ENCODE assay signal across 22 cellular contexts in genomic region chr10:14163374-14164125, GRCh38.
DNase-seq lines count a peak whose midpoint lies in the region; ATAC-seq and TF ChIP-seq lines count a peak whose summit lies in the region.
"Had no signal": no experiment of that assay in that cellular context is flagged by ENCODE, and none has a peak within 500 bp of the region (broad histone marks: within the 10 kb centered on the region; RNA-seq: fewer than 3 reads in every experiment).

No MANE protein-coding gene starts in this region.

- no peak overlapping the region for H3K4me2 ChIP-seq in osteoblast (ENCODE audit: insufficient read depth, low read length)

- H2AFZ ChIP-seq in osteoblast (ENCODE audit: low read length): peak overlapping the region; percentile 25

- H3K4me3 ChIP-seq in osteoblast (ENCODE audit: insufficient read depth, low read length): no peak overlapping the region
- H3K4me3 ChIP-seq: MG63, right atrium auricular region had no signal

- no peaks in the 10 kb centered on the region for H3K36me3 ChIP-seq in osteoblast (ENCODE audit: insufficient read depth, low read length)
- H3K36me3 ChIP-seq: MG63, right atrium auricular region had no signal

- no peaks in the 10 kb centered on the region for H4K20me1 ChIP-seq in osteoblast (ENCODE audit: insufficient read depth, low read length)

- H3K9me3 ChIP-seq in osteoblast (ENCODE audit: low read depth, low read length): no peaks in the 10 kb centered on the region
- H3K9me3 ChIP-seq: MG63, right atrium auricular region had no signal

- TF ChIP-seq CTCF in osteoblast (IDR thresholded peaks at IDR 0.05; ENCODE audit: extremely low read depth, low read depth, low read length): no peak

- no peak for ATAC-seq in GM21576 (IDR thresholded peaks at IDR 0.05; ENCODE audit: unreplicated experiment)
- ATAC-seq in GM18498 (IDR thresholded peaks at IDR 0.05; ENCODE audit: unreplicated experiment): no peak

- DNase-seq in Daoy (ENCODE audit: low read depth): peak; percentile 8
- DNase-seq in NCI-H69 (lab: John Stamatoyannopoulos, UW): peak; percentile 64
- DNase-seq in foreskin melanocyte: peak; percentile 34
- no peak for DNase-seq in osteoblast (ENCODE audit: insufficient read length, low spot score, missing footprints)
- no peak for DNase-seq in stimulated activated CD4-positive, alpha-beta T cell treated with anti-CD3 and anti-CD28 coated beads, Interleukin-4, amount 100 ng/mL, for 24 hours
- no peak for DNase-seq in DMS114 treated with DMSO at 0.1 percent for 48 hours (lab: John Stamatoyannopoulos, UW; ENCODE audit: unreplicated experiment)
- DNase-seq: activated CD4-positive, alpha-beta T cell treated with anti-CD3 and anti-CD28 coated beads, Interleukin-2, amount 10 ng/mL, durations not matched to agents 7 days and 5 days; activated CD8-positive, alpha-beta memory T cell treated with anti-CD3 and anti-CD28 coated beads, Interleukin-2, amount 50 U/mL, for 4 hours; activated gamma-delta T cell treated with Interleukin-2 at 50 U/mL for 16 hours; CD4-positive, CD25-positive, alpha-beta regulatory T cell; DMS53; effector CD4-positive, alpha-beta T cell; H9; kidney; mesendoderm; MG63; NCI-H2081 treated with DMSO at 0.1 percent for 48 hours; NCI-H524 treated with DMSO at 0.1 percent for 48 hours; RPMI8226 had no signal

- no peak overlapping the region for H3K27ac ChIP-seq in osteoblast (ENCODE audit: low read depth, low read length)
- H3K27ac ChIP-seq: right atrium auricular region had no signal

- H3K79me2 ChIP-seq in osteoblast (ENCODE audit: insufficient read depth, low read length): no peaks in the 10 kb centered on the region

- H3K27me3 ChIP-seq in osteoblast (ENCODE audit: insufficient read depth, low read length): peaks cover 51% of the 10 kb centered on the region
- H3K27me3 ChIP-seq: MG63, right atrium auricular region had no signal

- H3K4me1 ChIP-seq in osteoblast (ENCODE audit: insufficient read depth, low read length): no peaks in the 10 kb centered on the region
- H3K4me1 ChIP-seq: right atrium auricular region had no signal

Comparison
In these comparisons a context has a peak if more than half of its experiments do, and no peak if none do; other contexts are left out.
1. DNase-seq: peak in Daoy (single experiment), NCI-H69 (single experiment) and foreskin melanocyte (single experiment); none in osteoblast (single experiment), stimulated activated CD4-positive, alpha-beta T cell treated with anti-CD3 and anti-CD28 coated beads, Interleukin-4, amount 100 ng/mL, for 24 hours (single experiment) and DMS114 treated with DMSO at 0.1 percent for 48 hours (single experiment).